ENCODE assay signal across 12 cellular contexts in the genomic region with DNA sequence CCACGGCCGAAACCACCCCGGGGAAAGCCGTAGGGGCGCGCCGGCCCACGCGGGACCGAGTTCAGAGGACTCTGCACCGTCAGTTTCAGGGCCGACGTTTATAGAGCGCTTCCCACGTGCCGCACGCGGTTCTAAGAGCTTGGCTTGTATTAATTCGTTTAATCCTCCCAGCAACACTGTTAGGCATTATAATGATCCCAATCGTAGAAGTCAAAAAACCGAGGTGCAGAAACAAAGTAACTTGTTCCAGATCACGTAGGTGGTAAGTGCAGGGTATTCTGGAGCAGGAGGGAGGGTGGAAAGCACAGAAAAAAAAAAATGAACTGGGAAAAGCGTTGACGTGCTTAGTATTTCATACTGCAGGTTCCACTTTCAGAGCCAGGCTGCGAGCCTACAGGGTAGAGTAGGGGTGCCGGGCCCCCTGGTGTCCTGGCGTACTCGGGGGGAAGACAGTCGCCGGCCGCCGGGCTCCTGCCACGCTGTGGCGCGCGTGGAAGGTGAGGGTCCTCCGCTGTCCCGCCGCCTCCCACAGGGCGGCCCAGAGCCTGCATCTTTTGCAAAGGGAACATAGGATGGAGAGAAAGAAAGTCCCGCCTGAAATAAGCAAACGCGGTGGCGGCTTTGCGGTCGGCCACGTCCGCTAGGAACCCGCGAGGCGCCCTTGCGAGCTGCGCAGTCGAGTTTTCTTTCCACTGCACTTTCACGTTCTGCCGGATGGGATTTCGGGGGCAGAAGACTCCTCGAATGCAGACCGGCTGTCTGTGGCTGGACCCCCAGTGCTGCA. TPM values are rescaled to one million over a fixed set of nuclear protein-coding genes. Genes with fewer than 3 reads are reported as not detected.
DNase-seq lines count a peak whose midpoint lies in the region; ATAC-seq and TF ChIP-seq lines count a peak whose summit lies in the region.
"Had no signal": no experiment of that assay in that cellular context is flagged by ENCODE, and none has a peak within 500 bp of the region (broad histone marks: within the 10 kb centered on the region; RNA-seq: fewer than 3 reads in every experiment).

No MANE protein-coding gene starts in this region.

- CTCF ChIA-PET in RWPE1 (lab: Yijun Ruan, JAX), result interaction anchor here (0.6 to 0.9 kb wide), 2 partner anchors 800 to 1072 kb away, joined by 4 to 6 read pairs; no protein-coding TSS in a partner anchor

- ATAC-seq in stimulated activated naive CD8-positive, alpha-beta T cell treated with anti-CD3 and anti-CD28 coated beads, Interleukin-15, Interleukin-2, amounts not matched to agents 100 U/mL and 50 U/mL, for 24 hours, result no peak
- ATAC-seq in activated T-helper 17 cell treated with anti-CD3 and anti-CD28 coated beads, Interleukin-2, amount 50 U/mL, for 72 hours (replicated peaks), result no peak

- no peaks in the 10 kb centered on the region for H3K36me3 ChIP-seq in vagina
- H3K36me3 ChIP-seq: BLaER1 treated with 17β-estradiol and CSF1 and Interleukin-3, amounts not matched to agents 10 nM and 100 nM had no signal

- TF ChIP-seq CTCF in vagina (IDR thresholded peaks at IDR 0.05) (no peak), RWPE1 (conservative IDR thresholded peaks at IDR 0.05; ENCODE audit: low read depth) (no peak)

- H3K27me3 ChIP-seq in vagina, result peaks cover 28% of the 10 kb centered on the region

- POLR2A ChIA-PET in RWPE1 (lab: Yijun Ruan, JAX; ENCODE audit: low non-redundant PET), result no interaction called here

- H3K27ac ChIP-seq in vagina, result no peak overlapping the region
- no peak overlapping the region for H3K27ac ChIP-seq in RWPE1
- H3K27ac ChIP-seq: BLaER1 treated with 17β-estradiol and CSF1 and Interleukin-3, amounts not matched to agents 10 nM and 100 nM had no signal

- H3K4me1 Mint-ChIP-seq in stimulated activated naive CD8-positive, alpha-beta T cell treated with anti-CD3 and anti-CD28 coated beads, Interleukin-15, Interleukin-2, amounts not matched to agents 100 ng/mL and 50 ng/mL, for 24 hours (ENCODE audit: low read depth), result peaks cover 31% of the 10 kb centered on the region
- H3K4me1 Mint-ChIP-seq in activated T-helper 17 cell treated with anti-CD3 and anti-CD28 coated beads, Interleukin-2, amount 50 U/mL, for 72 hours, result peaks cover 10% of the 10 kb centered on the region

- peak overlapping the region; percentile 68 for H3K4me3 Mint-ChIP-seq in stimulated activated naive CD8-positive, alpha-beta T cell treated with anti-CD3 and anti-CD28 coated beads, Interleukin-15, Interleukin-2, amounts not matched to agents 100 ng/mL and 50 ng/mL, for 24 hours
- H3K4me3 Mint-ChIP-seq in activated T-helper 17 cell treated with anti-CD3 and anti-CD28 coated beads, Interleukin-2, amount 50 U/mL, for 72 hours, result peak overlapping the region; percentile 49

- no peaks in the 10 kb centered on the region for H3K36me3 Mint-ChIP-seq in stimulated activated naive CD8-positive, alpha-beta T cell treated with anti-CD3 and anti-CD28 coated beads, Interleukin-15, Interleukin-2, amounts not matched to agents 100 ng/mL and 50 ng/mL, for 24 hours (ENCODE audit: low read depth)
- no peaks in the 10 kb centered on the region for H3K36me3 Mint-ChIP-seq in activated T-helper 17 cell treated with anti-CD3 and anti-CD28 coated beads, Interleukin-2, amount 50 U/mL, for 72 hours (ENCODE audit: low read depth)

- DNase-seq in stimulated activated naive CD8-positive, alpha-beta T cell treated with anti-CD3 and anti-CD28 coated beads, Interleukin-15, Interleukin-2, amounts not matched to agents 100 U/mL and 50 U/mL, for 24 hours, result no peak
- peak; percentile 26 for DNase-seq in left kidney (ENCODE audit: low read depth, low spot score)
- DNase-seq in vagina (ENCODE audit: extremely low spot score in 2 of 2), result peak; percentile 34 to 43
- no peak for DNase-seq in RWPE1 (ENCODE audit: low spot score)
- DNase-seq in NCI-H1105 (lab: John Stamatoyannopoulos, UW), result no peak
- no peak for DNase-seq in HuH-7 (ENCODE audit: low spot score)
- DNase-seq: NCI-H2029 had no signal

- no peaks in the 10 kb centered on the region for H3K9me3 Mint-ChIP-seq in stimulated activated naive CD8-positive, alpha-beta T cell treated with anti-CD3 and anti-CD28 coated beads, Interleukin-15, Interleukin-2, amounts not matched to agents 100 ng/mL and 50 ng/mL, for 24 hours
- H3K9me3 Mint-ChIP-seq in activated T-helper 17 cell treated with anti-CD3 and anti-CD28 coated beads, Interleukin-2, amount 50 U/mL, for 72 hours, result no peaks in the 10 kb centered on the region

- peak overlapping the region; percentile 53 for H3K27ac Mint-ChIP-seq in stimulated activated naive CD8-positive, alpha-beta T cell treated with anti-CD3 and anti-CD28 coated beads, Interleukin-15, Interleukin-2, amounts not matched to agents 100 ng/mL and 50 ng/mL, for 24 hours
- H3K27ac Mint-ChIP-seq in activated T-helper 17 cell treated with anti-CD3 and anti-CD28 coated beads, Interleukin-2, amount 50 U/mL, for 72 hours, result no peak overlapping the region

- peaks cover 51% of the 10 kb centered on the region for H3K4me1 ChIP-seq in vagina

- no peak overlapping the region for H3K4me3 ChIP-seq in vagina

- H3K9me3 ChIP-seq in vagina, result no peaks in the 10 kb centered on the region

- H3K27me3 Mint-ChIP-seq in stimulated activated naive CD8-positive, alpha-beta T cell treated with anti-CD3 and anti-CD28 coated beads, Interleukin-15, Interleukin-2, amounts not matched to agents 100 ng/mL and 50 ng/mL, for 24 hours, result peaks cover 74% of the 10 kb centered on the region
- peaks cover 51% of the 10 kb centered on the region for H3K27me3 Mint-ChIP-seq in activated T-helper 17 cell treated with anti-CD3 and anti-CD28 coated beads, Interleukin-2, amount 50 U/mL, for 72 hours

- TF ChIP-seq POLR2A in vagina (IDR thresholded peaks at IDR 0.05), result no peak

- intact Hi-C loops in vagina (cut with DNase I), result no loop called here

RNA-seq across cellular contexts. Expression of a gene that starts 10.2 kb away (rescaled TPM):
- not detected for total RNA-seq in activated T-helper 17 cell treated with anti-CD3 and anti-CD28 coated beads, Interleukin-2, amount 50 U/mL, for 72 hours
- total RNA-seq in vagina, result 1.2 TPM
- total RNA-seq: mononuclear cell; T-helper 2 cell treated with Interferon-gamma antibody and Interleukin-4, amounts not matched to agents 100 ng/mL and 5 ng/mL, for 36 hours had no signal

Comparison
In these comparisons a context has a peak if more than half of its experiments do, and no peak if none do; other contexts are left out.
1. DNase-seq: peak in left kidney (single experiment) and vagina (2 of 2); none in stimulated activated naive CD8-positive, alpha-beta T cell treated with anti-CD3 and anti-CD28 coated beads, Interleukin-15, Interleukin-2, amounts not matched to agents 100 U/mL and 50 U/mL, for 24 hours (single experiment), RWPE1 (single experiment), NCI-H1105 (single experiment) and HuH-7 (single experiment).